In the genomic region with DNA sequence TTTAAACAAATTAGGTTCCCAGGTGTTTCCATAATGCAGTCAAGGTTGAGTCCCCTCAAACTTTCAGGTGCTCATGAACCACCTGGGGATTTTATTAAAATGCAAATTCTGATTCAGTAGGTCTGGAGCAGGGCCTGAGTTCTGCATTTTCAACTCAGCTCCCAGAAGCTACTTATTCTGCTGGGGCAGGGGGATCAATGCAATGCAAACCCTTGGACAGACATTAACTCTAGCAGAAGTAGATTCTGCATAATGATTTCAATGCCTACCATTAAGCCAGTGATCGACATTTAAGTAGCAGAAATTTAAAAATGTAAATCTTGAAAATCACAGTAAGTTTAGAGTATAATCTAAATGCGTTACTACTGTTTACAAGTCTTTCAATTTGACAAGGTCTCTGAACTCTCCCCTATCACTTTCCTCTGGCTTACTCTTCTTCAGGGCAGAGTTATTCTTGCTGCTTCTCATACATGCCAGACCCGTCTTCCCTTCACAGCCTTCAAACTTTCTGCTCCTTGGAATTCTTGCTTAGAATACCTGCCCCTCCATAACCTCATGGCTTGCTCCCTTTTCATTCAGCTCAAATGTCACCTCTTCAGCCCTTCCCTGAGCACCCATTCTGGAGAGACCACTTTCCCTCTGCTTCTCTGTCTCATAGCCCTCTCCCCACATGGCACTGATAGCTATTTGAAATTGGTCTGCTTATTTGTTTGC, we compare ENCODE assay signal across 20 cellular contexts. TPM values are rescaled to one million over a fixed set of nuclear protein-coding genes. Genes with fewer than 3 reads are reported as not detected.
DNase-seq lines count a peak whose midpoint lies in the region; ATAC-seq, FAIRE-seq and TF ChIP-seq lines count a peak whose summit lies in the region.
"Had no signal": no experiment of that assay in that cellular context is flagged by ENCODE, and none has a peak within 500 bp of the region (broad histone marks: within the 10 kb centered on the region; RNA-seq: fewer than 3 reads in every experiment).

No MANE protein-coding gene starts in this region.

- peak overlapping the region; percentile 3 for H3K56ac ChIP-seq in H1 (replicated peaks; ENCODE audit: insufficient read length, low read depth, low read length)

- H2BK5ac ChIP-seq in H1 (ENCODE audit: low read depth, low read length) = peak overlapping the region; percentile 88
- no peak overlapping the region for H2BK5ac ChIP-seq in neuronal stem cell (ENCODE audit: low read length)

- H2BK120ac ChIP-seq in H1 (replicated peaks; ENCODE audit: low read depth, low read length) = no peak overlapping the region
- H2BK120ac ChIP-seq in neuronal stem cell (ENCODE audit: low read depth, low read length) = no peak overlapping the region

- H3K9ac ChIP-seq in HUES6 (ENCODE audit: low read length) = peak overlapping the region; percentile 77
- no peak overlapping the region for H3K9ac ChIP-seq in H1 (replicated peaks in 1 of 4; ENCODE audit: extremely low read depth in 1 of 4, low read depth in 3 of 4, low read length in 3 of 4)
- H3K9ac ChIP-seq in neuronal stem cell (ENCODE audit: low read depth, low read length, poor library complexity) = no peak overlapping the region

- H3K23me2 ChIP-seq in H1 (ENCODE audit: low read depth, low read length) = no peaks in the 10 kb centered on the region

- H3K4ac ChIP-seq in H1 (replicated peaks; ENCODE audit: insufficient read length, low read depth, low read length) (peak overlapping the region; percentile 18), neuronal stem cell (ENCODE audit: low read length) (no peak overlapping the region)

- H3K27ac ChIP-seq in HUES6 (ENCODE audit: low read depth, low read length) (peak overlapping the region; percentile 78), H1 (ENCODE audit: low read depth, low read length) (peak overlapping the region; percentile 56; the same call in 1 of the 2 replicates), neuronal stem cell (replicated peaks; ENCODE audit: low read length) (peak overlapping the region; percentile 90)

- H3K79me2 ChIP-seq in H1 (ENCODE audit: control insufficient read depth in 1 of 2, insufficient read depth in 2 of 2, low read length in 2 of 2) = peaks cover 0 to 9% of the 10 kb centered on the region in 2 experiments; a peak in 1 of 4 replicates

- TF ChIP-seq CTCF in H1 (IDR thresholded peaks at IDR 0.05; ENCODE audit: control extremely low read depth in 1 of 3, insufficient read depth in 1 of 3, low read depth in 1 of 3, low read length in 3 of 3) = no peak

- H3K14ac ChIP-seq in H1 (ENCODE audit: insufficient read length) (no peak overlapping the region), neuronal stem cell (ENCODE audit: low read length) (no peak overlapping the region)

- DNase-seq in H1 (ENCODE audit: low read depth in 1 of 2, low spot score in 2 of 2) = peak in 1 of 2 experiments; percentile 21
- peak; percentile 15 for DNase-seq in iPS-NIHi7 (ENCODE audit: extremely low spot score)
- DNase-seq in neuronal stem cell (ENCODE audit: low spot score) = no peak
- DNase-seq in NCI-H748 treated with DMSO at 0.1 percent for 48 hours (lab: John Stamatoyannopoulos, UW) = no peak
- no peak for DNase-seq in NK-92 (lab: John Stamatoyannopoulos, UW; ENCODE audit: unreplicated experiment)
- no peak for DNase-seq in NCI-H524 treated with DMSO at 0.1 percent for 48 hours (lab: John Stamatoyannopoulos, UW)
- DNase-seq: ACHN; BE2C; CD4-positive, alpha-beta memory T cell; DND-41; MV-4-11; NCI-H1436; NCI-H2081 treated with DMSO at 0.1 percent for 48 hours; NCI-H2227 treated with DMSO at 0.1 percent for 48 hours; NCI-H69; SHP77 had no signal

- H3K4me1 ChIP-seq in HUES6 (ENCODE audit: control insufficient read depth, insufficient read depth, low read length) (peaks cover 46% of the 10 kb centered on the region), H1 (replicated peaks in 1 of 4; ENCODE audit: control insufficient read depth in 3 of 4, insufficient read depth in 4 of 4, low read length in 3 of 4) (peaks cover 2 to 12% (median 7%) of the 10 kb centered on the region in 4 experiments; a peak in 6 of 7 replicates), neuronal stem cell (ENCODE audit: control insufficient read depth in 2 of 2, insufficient read depth in 1 of 2, low read depth in 1 of 2, low read length in 2 of 2) (peaks cover 10 to 28% of the 10 kb centered on the region in 2 donors)
- H3K4me1 ChIP-seq: BE2C had no signal

- no peak overlapping the region; the same call in 1 of the 2 replicates for H2BK20ac ChIP-seq in H1 (ENCODE audit: low read length)

- H3K4me3 ChIP-seq in HUES6 (ENCODE audit: low read depth, low read length) = peak overlapping the region; percentile 32
- H3K4me3 ChIP-seq in H1 (ENCODE audit: extremely low read depth in 1 of 4, insufficient read depth in 2 of 4, low read depth in 3 of 4, low read length in 4 of 4) = peak overlapping the region; percentile 0 to 48 (median 17); a peak in 4 of 8 replicates
- no peak overlapping the region for H3K4me3 ChIP-seq in neuronal stem cell (ENCODE audit: low read length in 2 of 2)
- H3K4me3 ChIP-seq: HAP-1 had no signal

- H2AFZ ChIP-seq in H1 (ENCODE audit: low read length) = no peak overlapping the region
- H2AFZ ChIP-seq in neuronal stem cell (ENCODE audit: low read length) = no peak overlapping the region

- no peak for TF ChIP-seq RAD21 in H1 (IDR thresholded peaks at IDR 0.05 in 1 of 2, conservative IDR thresholded peaks at IDR 0.05 in 1 of 2; ENCODE audit: low read depth in 2 of 2, low read length in 2 of 2)

- CTCF ChIA-PET in H1 (lab: Charles Lee; ENCODE audit: partially characterized antibody) = interaction anchor here (0.9 to 2.1 kb wide), 4 partner anchors 13 to 80 kb away, joined by 3 to 17 read pairs (median 8); no protein-coding TSS in a partner anchor

- POLR2A ChIA-PET in H1 (lab: Charles Lee; ENCODE audit: partially characterized antibody) = interaction anchor here (1.0 to 16.7 kb wide), 10 partner anchors 8 to 81 kb away, joined by 3 to 402 read pairs (median 6); partner anchors contain the start of gene DPPA4

- 4% methylated on average over 3 of the region's 3 CpGs; no CpG with 5 or more reads in 1 of the 2 experiments for WGBS in H1 (ENCODE audit: extremely low coverage in 1 of 2, insufficient coverage in 1 of 2, insufficient read length in 1 of 2, insufficient replicate concordance in 2 of 2, low coverage in 1 of 2, low lambda C conversion rate in 2 of 2, missing lambda C conversion rate in 1 of 2), 2 experiments
- no CpG with 5 or more reads among the region's 3 CpGs for WGBS in neuronal stem cell (ENCODE audit: extremely low coverage in 2 of 2, insufficient read length in 2 of 2, insufficient replicate concordance in 1 of 2), 2 donors

- 0 out of 2 replicates have a peak, but pooled peaks cover 3% of the 10 kb centered on the region for H3K79me1 ChIP-seq in H1 (ENCODE audit: low read depth, low read length)
- no peaks in the 10 kb centered on the region for H3K79me1 ChIP-seq in neuronal stem cell (ENCODE audit: low read depth, low read length)

- H3K9me3 ChIP-seq in HUES6 (ENCODE audit: control insufficient read depth, insufficient read depth, low read depth, low read length) (no peaks in the 10 kb centered on the region), H1 (ENCODE audit: insufficient read depth in 2 of 2, low read depth in 1 of 2, low read length in 1 of 2) (no peaks in the 10 kb centered on the region), neuronal stem cell (replicated peaks in 1 of 2; ENCODE audit: control insufficient read depth in 2 of 2, insufficient read depth in 1 of 2, low read depth in 1 of 2, low read length in 2 of 2) (no peaks in the 10 kb centered on the region)
- H3K9me3 ChIP-seq: BE2C, HAP-1 had no signal

- ATAC-seq in GM18858 (IDR thresholded peaks at IDR 0.05; ENCODE audit: unreplicated experiment) = no peak
- ATAC-seq: Panc1 had no signal

- H3K23ac ChIP-seq in H1 (ENCODE audit: insufficient read length) (no peak overlapping the region), neuronal stem cell (ENCODE audit: low read depth, low read length, poor library complexity) (no peak overlapping the region)

- peak overlapping the region; percentile 56 to 68 for H3K4me2 ChIP-seq in H1 (ENCODE audit: insufficient read depth in 1 of 2, low read depth in 2 of 2, low read length in 2 of 2)
- no peak overlapping the region for H3K4me2 ChIP-seq in neuronal stem cell (ENCODE audit: insufficient read depth, low read length, poor library complexity, severe bottlenecking)

- H3K27me3 ChIP-seq in HUES6 (ENCODE audit: control insufficient read depth, insufficient read depth, low read length) (no peaks in the 10 kb centered on the region), H1 (replicated peaks in 1 of 4; ENCODE audit: control insufficient read depth in 3 of 4, extremely low read depth in 1 of 4, insufficient read depth in 3 of 4, low read length in 3 of 4) (no peaks in the 10 kb centered on the region), neuronal stem cell (ENCODE audit: control insufficient read depth in 3 of 3, insufficient read depth in 3 of 3, low read depth in 1 of 3, low read length in 3 of 3) (no peaks in the 10 kb centered on the region)
- H3K27me3 ChIP-seq: BE2C had no signal

- peak; percentile 29 to 51; a peak in 2 of 3 replicates for TF ChIP-seq POLR2A in H1 (IDR thresholded peaks at IDR 0.05; ENCODE audit: control extremely low read depth in 1 of 2, low read depth in 2 of 2, low read length in 2 of 2)

- 0 out of 2 replicates have a peak, but pooled peaks cover 2% of the 10 kb centered on the region for H3K36me3 ChIP-seq in HUES6 (ENCODE audit: control insufficient read depth, insufficient read depth, low read length)
- peaks cover 0 to 20% (median 2%) of the 10 kb centered on the region in 4 experiments; a peak in 2 of 8 replicates for H3K36me3 ChIP-seq in H1 (ENCODE audit: control insufficient read depth in 2 of 4, insufficient read depth in 4 of 4, low read length in 3 of 4)
- H3K36me3 ChIP-seq in neuronal stem cell (replicated peaks in 1 of 2; ENCODE audit: control insufficient read depth in 2 of 2, insufficient read depth in 2 of 2, low read length in 2 of 2) = no peaks in the 10 kb centered on the region
- H3K36me3 ChIP-seq: BE2C, HAP-1 had no signal

- H4K8ac ChIP-seq in H1 (ENCODE audit: extremely low read depth, insufficient read depth, low read length) (no peak overlapping the region), neuronal stem cell (ENCODE audit: low read depth, low read length) (no peak overlapping the region)

- H3K18ac ChIP-seq in H1 (ENCODE audit: extremely low read depth, low read length) = peak overlapping the region; percentile 91
- H3K18ac ChIP-seq in neuronal stem cell (ENCODE audit: low read length) = no peak overlapping the region

- H4K20me1 ChIP-seq in H1 (replicated peaks in 1 of 2; ENCODE audit: control insufficient read depth in 1 of 2, insufficient read depth in 2 of 2, low read length in 2 of 2) = no peaks in the 10 kb centered on the region

- no peak for FAIRE-seq in H1 (lab: Jason Lieb, UNC)

- H2AK5ac ChIP-seq in H1 (ENCODE audit: low read depth, low read length) = no peak overlapping the region
- no peak overlapping the region for H2AK5ac ChIP-seq in neuronal stem cell (ENCODE audit: low read depth, low read length)

- H2BK12ac ChIP-seq in H1 (ENCODE audit: low read depth, low read length) (no peak overlapping the region), neuronal stem cell (ENCODE audit: low read length) (no peak overlapping the region)

- no peak for TF ChIP-seq EP300 in H1 (IDR thresholded peaks at IDR 0.05; ENCODE audit: borderline replicate concordance in 1 of 2, low read depth in 2 of 2, low read length in 2 of 2)

- H2BK15ac ChIP-seq in H1 (ENCODE audit: low read length) (no peak overlapping the region), neuronal stem cell (ENCODE audit: low read length) (no peak overlapping the region)

- peak overlapping the region; percentile 26 for H4K5ac ChIP-seq in H1 (ENCODE audit: insufficient read length, low read depth, low read length)

- peak overlapping the region; percentile 52 for H4K91ac ChIP-seq in H1 (replicated peaks; ENCODE audit: insufficient read length, low read length)
- H4K91ac ChIP-seq in neuronal stem cell (ENCODE audit: low read depth, low read length, poor library complexity) = no peak overlapping the region

RNA-seq across cellular contexts. Expression of gene DPPA4, which starts 19.3 kb away (rescaled TPM):
- total RNA-seq in H1 (2021; fragmentation: NEBNext Ultra II Directional; extraction: Animal tissue kit (Norgen Biotek cat#: 25700)) = 734 and 772 TPM in 2 replicates
- 395 and 424 TPM in 2 replicates for polyA plus RNA-seq in H1 (2011; rRNA removed)
- polyA plus RNA-seq in H1 (2011; cell fraction: cytosol; rRNA removed) = 570 TPM
- 417 TPM for polyA plus RNA-seq in H1 (2011; cell fraction: nucleus; rRNA removed)
- polyA plus RNA-seq in H1 (2012, experiment 1 of 2) = 440 to 532 TPM (median 500 TPM) in 4 replicates
- polyA plus RNA-seq in H1 (2012, experiment 2 of 2) = 198 TPM
- polyA plus RNA-seq in H1 (2013, experiment 1 of 2) = 670 TPM
- polyA plus RNA-seq in H1 (2013, experiment 2 of 2) = 615 TPM
- 312 and 343 TPM in 2 replicates for polyA minus RNA-seq in H1 (2011; rRNA and poly(A)+ RNA removed)
- 341 TPM for polyA minus RNA-seq in H1 (2011; cell fraction: cytosol; rRNA and poly(A)+ RNA removed)
- 317 TPM for polyA minus RNA-seq in H1 (2011; cell fraction: nucleus; rRNA and poly(A)+ RNA removed)
- polyA plus RNA-seq in neuronal stem cell (2013, experiment 1 of 2) = 189 TPM
- 188 TPM for polyA plus RNA-seq in neuronal stem cell (2013, experiment 2 of 2)
- total RNA-seq: CD4-positive, alpha-beta memory T cell had no signal
- polyA plus RNA-seq: CD4-positive, alpha-beta memory T cell had no signal

RNA-seq across cellular contexts. Expression of gene DPPA2, which starts 40.3 kb away (rescaled TPM):
- total RNA-seq in H1 (2021; fragmentation: NEBNext Ultra II Directional; extraction: Animal tissue kit (Norgen Biotek cat#: 25700)) = 11.2 and 12.6 TPM in 2 replicates
- 6.6 and 7.8 TPM in 2 replicates for polyA plus RNA-seq in H1 (2011; rRNA removed)
- 11.5 TPM for polyA plus RNA-seq in H1 (2011; cell fraction: cytosol; rRNA removed)
- 2.8 TPM for polyA plus RNA-seq in H1 (2011; cell fraction: nucleus; rRNA removed)
- polyA plus RNA-seq in H1 (2012, experiment 1 of 2) = 6.0 to 9.7 TPM (median 7.2 TPM) in 4 replicates
- 0.62 TPM for polyA plus RNA-seq in H1 (2012, experiment 2 of 2)
- 13.3 TPM for polyA plus RNA-seq in H1 (2013, experiment 1 of 2)
- polyA plus RNA-seq in H1 (2013, experiment 2 of 2) = 13.8 TPM
- 6.5 and 6.7 TPM in 2 replicates for polyA minus RNA-seq in H1 (2011; rRNA and poly(A)+ RNA removed)
- polyA minus RNA-seq in H1 (2011; cell fraction: cytosol; rRNA and poly(A)+ RNA removed) = 3.3 TPM
- polyA minus RNA-seq in H1 (2011; cell fraction: nucleus; rRNA and poly(A)+ RNA removed) = 2.9 TPM
- polyA plus RNA-seq in neuronal stem cell (2013, experiment 1 of 2) = 2.6 TPM
- polyA plus RNA-seq in neuronal stem cell (2013, experiment 2 of 2) = 2.6 TPM
- total RNA-seq: CD4-positive, alpha-beta memory T cell had no signal
- polyA plus RNA-seq: CD4-positive, alpha-beta memory T cell had no signal

Comparison
In these comparisons a context has a peak if more than half of its experiments do, and no peak if none do; other contexts are left out.
1. H3K4me3 ChIP-seq: peak in HUES6 (single experiment) and H1 (4 of 4); none in neuronal stem cell (0 of 2).
2. Peak in every context shown above with its lines, with median percentiles within 50 percentile points of each other: H3K27ac ChIP-seq.